21 cellular contexts compared by ENCODE assay signal in genomic region chr5:113343343-113343742, GRCh38.
DNase-seq lines count a peak whose midpoint lies in the region; ATAC-seq and TF ChIP-seq lines count a peak whose summit lies in the region.
"Had no signal": no experiment of that assay in that cellular context is flagged by ENCODE, and none has a peak within 500 bp of the region (broad histone marks: within the 10 kb centered on the region; RNA-seq: fewer than 3 reads in every experiment).

No MANE protein-coding gene starts in this region.

- intact Hi-C loops in left ventricle myocardium superior (cut with micrococcal nuclease): no loop called here

- DNase-seq in ELR (ENCODE audit: low read depth) (peak; percentile 25), epithelial cell of prostate (ENCODE audit: low read depth, low spot score) (peak; percentile 39), left ventricle myocardium superior (no peak), midbrain (lab: John Stamatoyannopoulos, UW) (no peak)
- DNase-seq in stimulated activated CD4-positive, alpha-beta T cell treated with anti-CD3 and anti-CD28 coated beads, Interleukin-4, amount 100 ng/mL, for 24 hours: no peak
- DNase-seq: activated CD4-positive, alpha-beta T cell treated with anti-CD3 and anti-CD28 coated beads for 1 hour; activated CD8-positive, alpha-beta memory T cell treated with anti-CD3 and anti-CD28 coated beads for 24 hours; activated naive CD4-positive, alpha-beta T cell treated with anti-CD3 and anti-CD28 coated beads, Interleukin-2, amount 10 ng/mL, durations not matched to agents 7 days and 5 days; activated T-cell treated with anti-CD3 and anti-CD28 coated beads, Interleukin-2, amount 50 U/mL, for 48 hours; effector memory CD8-positive, alpha-beta T cell; KG1; NCI-H1694 treated with DMSO at 0.1 percent for 48 hours; NCI-H69; stimulated activated CD4-positive, alpha-beta T cell treated with anti-CD3 and anti-CD28 coated beads, Interleukin-1b, Interleukin-23, amount 100 ng/mL, for 48 hours had no signal

- H3K27ac ChIP-seq in epithelial cell of prostate: no peak overlapping the region
- H3K27ac ChIP-seq: ascending aorta, C4-2B, suprapubic skin had no signal

- no peak; the same call in 2 of the 3 replicates for ATAC-seq in SK-N-SH treated with all-trans-retinoic acid at 6 μM for 48 hours
- ATAC-seq in left ventricle myocardium superior: peak; percentile 96
- no peak for ATAC-seq in HG02884 (IDR thresholded peaks at IDR 0.05; ENCODE audit: unreplicated experiment)
- no peak for ATAC-seq in GM18511 (IDR thresholded peaks at IDR 0.05; ENCODE audit: unreplicated experiment)
- ATAC-seq: effector memory CD8-positive, alpha-beta T cell; stimulated activated effector memory CD8-positive, alpha-beta T cell treated with anti-CD3 and anti-CD28 coated beads, Interleukin-12 subunit alpha, Interleukin-12 subunit beta, amount 100 ng/mL, for 72 hours had no signal

TF ChIP-seq in SK-N-SH treated with all-trans-retinoic acid at 6 μM for 48 hours, 23 proteins besides CTCF, POLR2A, EP300 and RAD21:
- TF ChIP-seq TCF4 (CRISPR knock-in tag; IDR thresholded peaks at IDR 0.05; ENCODE audit: borderline replicate concordance) (0 out of 2 replicates have a peak, but pooled peaks have one; percentile 19), RARB (CRISPR knock-in tag; IDR thresholded peaks at IDR 0.05) (no peak), ZNF70 (CRISPR knock-in tag; IDR thresholded peaks at IDR 0.05) (no peak), CSRNP3 (CRISPR knock-in tag; IDR thresholded peaks at IDR 0.05) (no peak)

Comparison
In these comparisons a context has a peak if more than half of its experiments do, and no peak if none do; other contexts are left out.
1. DNase-seq: peak in ELR (single experiment) and epithelial cell of prostate (single experiment); none in left ventricle myocardium superior (single experiment), stimulated activated CD4-positive, alpha-beta T cell treated with anti-CD3 and anti-CD28 coated beads, Interleukin-4, amount 100 ng/mL, for 24 hours (single experiment) and midbrain (single experiment).